Comparison of ENCODE assay signal across 16 cellular contexts in genomic region chr1:30777906-30778155, GRCh38. TPM values are rescaled to one million over a fixed set of nuclear protein-coding genes. Genes with fewer than 3 reads are reported as not detected.
DNase-seq lines count a peak whose midpoint lies in the region; ATAC-seq, FAIRE-seq and TF ChIP-seq lines count a peak whose summit lies in the region.
"Had no signal": no experiment of that assay in that cellular context is flagged by ENCODE, and none has a peak within 500 bp of the region (broad histone marks: within the 10 kb centered on the region; RNA-seq: fewer than 3 reads in every experiment).

No MANE protein-coding gene starts in this region.

- no peak overlapping the region for H4K5ac ChIP-seq in H9 (ENCODE audit: insufficient read length, low read depth, low read length)

- no peak overlapping the region for H3K18ac ChIP-seq in H9 (ENCODE audit: insufficient read length, low read depth, low read length)

- H2BK12ac ChIP-seq in H9 (ENCODE audit: insufficient read length, low read depth, low read length): no peak overlapping the region

- H3K9me3 Mint-ChIP-seq in H9: no peaks in the 10 kb centered on the region
- H3K9me3 Mint-ChIP-seq: activated CD8-positive, alpha-beta T cell treated with anti-CD3 and anti-CD28 coated beads for 36 hours; stimulated activated naive CD8-positive, alpha-beta T cell treated with anti-CD3 and anti-CD28 coated beads, Interleukin-15, amount 100 ng/mL, for 72 hours had no signal

- no peaks in the 10 kb centered on the region for H4K20me1 ChIP-seq in H9 (ENCODE audit: control insufficient read depth, insufficient read depth, insufficient read length)

- H3K27me3 ChIP-seq in H9 (ENCODE audit: insufficient read depth, low read length): no peaks in the 10 kb centered on the region; the same call in 1 of the 2 replicates
- H3K27me3 ChIP-seq: ovary had no signal

- peaks cover 4% of the 10 kb centered on the region for H3K23me2 ChIP-seq in H9 (ENCODE audit: insufficient read length, low read depth, low read length, poor library complexity, severe bottlenecking)

- H3K4ac ChIP-seq in H9 (ENCODE audit: low read depth, low read length): no peak overlapping the region

- 0% methylated on average over 1 of the region's 4 CpGs for WGBS in A549 (ENCODE audit: missing lambda C conversion rate)
- no CpG with 5 or more reads among the region's 4 CpGs for WGBS in H9 (ENCODE audit: extremely low coverage, insufficient read length, low lambda C conversion rate)

- no peak for TF ChIP-seq POLR2A in A549 (IDR thresholded peaks at IDR 0.05; ENCODE audit: low read length)

- no peak overlapping the region for H4K8ac ChIP-seq in H9 (replicated peaks; ENCODE audit: insufficient read length, low read depth, low read length)

- CTCF ChIA-PET in A549 (lab: Yijun Ruan, JAX): interaction anchor here (0.7 to 36.8 kb wide), 6 partner anchors 8 to 134 kb away, joined by 3 to 743 read pairs (median 8); partner anchors contain the start of genes MATN1 and SDC3

- ATAC-seq in A549: peak in 1 of 2 experiments; percentile 69; a peak in 3 of 6 replicates
- ATAC-seq in HG03520 (IDR thresholded peaks at IDR 0.05; ENCODE audit: unreplicated experiment): no peak
- ATAC-seq: stimulated activated naive CD8-positive, alpha-beta T cell treated with anti-CD3 and anti-CD28 coated beads, Interleukin-15, amount 100 ng/mL, for 72 hours had no signal

- no peak overlapping the region for H2BK5ac ChIP-seq in H9 (ENCODE audit: insufficient read length, low read length)

- H3K4me3 ChIP-seq in A549 (no peak overlapping the region), foreskin fibroblast (ENCODE audit: low read depth in 1 of 2, low read length in 2 of 2) (no peak overlapping the region)
- H3K4me3 ChIP-seq: ovary had no signal

- H3K9me3 ChIP-seq in A549 (no peaks in the 10 kb centered on the region), H9 (ENCODE audit: control insufficient read depth, low read depth, low read length) (no peaks in the 10 kb centered on the region)
- H3K9me3 ChIP-seq: ovary had no signal

- H3K4me2 ChIP-seq in A549 (no peak overlapping the region), H9 (ENCODE audit: insufficient read depth, insufficient read length, low read length) (no peak overlapping the region)

- no peak overlapping the region for H4K91ac ChIP-seq in H9 (ENCODE audit: insufficient read length, low read depth, low read length)

- H3K27me3 Mint-ChIP-seq in H9 (ENCODE audit: low read depth): peaks cover 18% of the 10 kb centered on the region
- H3K27me3 Mint-ChIP-seq: activated CD8-positive, alpha-beta T cell treated with anti-CD3 and anti-CD28 coated beads for 36 hours had no signal

- TF ChIP-seq CTCF in A549 (IDR thresholded peaks at IDR 0.05) (0 out of 3 replicates have a peak, but pooled peaks have one; percentile 12), H9 (conservative IDR thresholded peaks at IDR 0.05) (peak; percentile 49), foreskin fibroblast (IDR thresholded peaks at IDR 0.05; ENCODE audit: low read depth, low read length) (peak; percentile 28), GM20000 (IDR thresholded peaks at IDR 0.05; ENCODE audit: extremely low read depth, missing control alignments) (no peak)

- DNase-seq in A549 (ENCODE audit: low read depth in 1 of 2, low spot score in 1 of 2) (peak in 1 of 2 experiments; percentile 33), H9 (no peak), foreskin fibroblast (no peak), GM20000 (ENCODE audit: low spot score) (no peak), epidermal melanocyte (ENCODE audit: insufficient read length, low spot score) (no peak)
- no peak for DNase-seq in stimulated activated CD8-positive, alpha-beta memory T cell treated with anti-CD3 and anti-CD28 coated beads, Interleukin-4, amount 100 ng/mL, for 48 hours
- DNase-seq: effector memory CD4-positive, alpha-beta T cell; ovary; small intestine; stimulated activated naive CD8-positive, alpha-beta T cell treated with anti-CD3 and anti-CD28 coated beads, Interleukin-15, amount 100 ng/mL, for 72 hours had no signal

- H3K79me1 ChIP-seq in H9 (ENCODE audit: insufficient read depth, low read depth, low read length, poor library complexity, severe bottlenecking): no peaks in the 10 kb centered on the region

- no peak for TF ChIP-seq EP300 in A549 (IDR thresholded peaks at IDR 0.05)

- H2BK15ac ChIP-seq in H9 (ENCODE audit: low read depth, low read length): no peak overlapping the region

- no peak for FAIRE-seq in A549 (lab: Jason Lieb, UNC)
- FAIRE-seq: astrocyte, islet of Langerhans, small intestine had no signal

- H2BK20ac ChIP-seq in H9 (ENCODE audit: low read depth, low read length, poor library complexity, severe bottlenecking): no peak overlapping the region

- H3T11ph ChIP-seq in H9 (ENCODE audit: low read length): no peak overlapping the region

- H3K27ac ChIP-seq in A549 (no peak overlapping the region), H9 (ENCODE audit: insufficient read length, low read depth, low read length) (no peak overlapping the region), angular gyrus (ENCODE audit: low read depth, low read length) (peak overlapping the region; percentile 88)
- H3K27ac ChIP-seq: ovary had no signal

- POLR2A ChIA-PET in A549 (lab: Yijun Ruan, JAX): no interaction called here

- H3K4me3 Mint-ChIP-seq in H9: no peak overlapping the region
- H3K4me3 Mint-ChIP-seq: activated CD8-positive, alpha-beta T cell treated with anti-CD3 and anti-CD28 coated beads for 36 hours; stimulated activated naive CD8-positive, alpha-beta T cell treated with anti-CD3 and anti-CD28 coated beads, Interleukin-15, amount 100 ng/mL, for 72 hours had no signal

- no peaks in the 10 kb centered on the region for H3K79me2 ChIP-seq in H9 (ENCODE audit: insufficient read depth, low read length)

- no peak overlapping the region for H3K9ac ChIP-seq in H9 (ENCODE audit: extremely low read depth, insufficient read length, low read length)

- H3K36me3 Mint-ChIP-seq in H9 (ENCODE audit: insufficient read depth in 1 of 3, low read depth in 3 of 3): no peaks in the 10 kb centered on the region

- H3K4me1 Mint-ChIP-seq in H9: peaks cover 7 to 23% of the 10 kb centered on the region in 2 experiments; a peak in 3 of 4 replicates

- H3K4me1 ChIP-seq in A549 (no peaks in the 10 kb centered on the region), H9 (ENCODE audit: insufficient read depth, low read length) (no peaks in the 10 kb centered on the region)

- no peak for TF ChIP-seq RAD21 in A549 (conservative IDR thresholded peaks at IDR 0.05 in 1 of 2, IDR thresholded peaks at IDR 0.05 in 1 of 2)

- H3K56ac ChIP-seq in H9 (ENCODE audit: insufficient read length, low read depth, low read length): no peak overlapping the region

- no peak overlapping the region for H3K23ac ChIP-seq in H9 (ENCODE audit: insufficient read length, low read depth, low read length)

- no peak overlapping the region for H2BK120ac ChIP-seq in H9 (ENCODE audit: low read depth, low read length, poor library complexity, severe bottlenecking)

- no peak overlapping the region for H3K14ac ChIP-seq in H9 (ENCODE audit: insufficient read depth, low read length)

- H2AK5ac ChIP-seq in H9 (ENCODE audit: insufficient read length, low read length): no peak overlapping the region

- no peak overlapping the region for H3K27ac Mint-ChIP-seq in H9
- H3K27ac Mint-ChIP-seq: activated CD8-positive, alpha-beta T cell treated with anti-CD3 and anti-CD28 coated beads for 36 hours; stimulated activated naive CD8-positive, alpha-beta T cell treated with anti-CD3 and anti-CD28 coated beads, Interleukin-15, amount 100 ng/mL, for 72 hours had no signal

- no peak overlapping the region for H2AFZ ChIP-seq in H9 (ENCODE audit: low read length)

TF ChIP-seq in A549, 52 proteins besides CTCF, POLR2A, EP300 and RAD21 (continues in another document):
- TF ChIP-seq CBX8 (IDR thresholded peaks at IDR 0.05): no peak
- TF ChIP-seq SREBF2 (IDR thresholded peaks at IDR 0.05): no peak
- no peak for TF ChIP-seq RCOR1 (IDR thresholded peaks at IDR 0.05; ENCODE audit: low read depth, low read length)
- TF ChIP-seq REST (IDR thresholded peaks at IDR 0.05): no peak

RNA-seq across cellular contexts. Expression of gene LAPTM5, which starts 20.3 kb away (rescaled TPM):
- polyA plus RNA-seq in A549 (2011; rRNA removed) (0.20 and 0.22 TPM in 2 replicates), A549 (2017; fragmentation: RNase III; extraction: RNeasy Plus Mini Kit Qiagen cat#74134 plus additional on column Dnase treatment) (0.06 to 0.26 TPM (median 0.09 TPM) in 3 replicates)
- polyA plus RNA-seq in A549 (2012; cell fraction: cytosol; rRNA removed): 0.15 and 0.17 TPM in 2 replicates
- polyA plus RNA-seq in A549 (2012; cell fraction: nucleus; rRNA removed): 0.11 and 0.12 TPM in 2 replicates
- polyA minus RNA-seq in A549 (2011; rRNA and poly(A)+ RNA removed): 0.29 and 0.63 TPM in 2 replicates
- total RNA-seq in H9 (2021): 0.15 and 0.20 TPM in 2 replicates

RNA-seq across cellular contexts. Expression of gene MATN1, which starts 54.4 kb away (rescaled TPM):
- polyA plus RNA-seq in A549 (2011; rRNA removed) (0.05 TPM in 1 of 2 replicates, not detected in the other), A549 (2017; fragmentation: RNase III; extraction: RNeasy Plus Mini Kit Qiagen cat#74134 plus additional on column Dnase treatment) (0.05 to 0.17 TPM (median 0.10 TPM) in 3 replicates)
- 0.04 and 0.07 TPM in 2 replicates for polyA plus RNA-seq in A549 (2012; cell fraction: cytosol; rRNA removed)
- 0.31 and 0.59 TPM in 2 replicates for polyA plus RNA-seq in A549 (2012; cell fraction: nucleus; rRNA removed)
- polyA minus RNA-seq in A549 (2011; rRNA and poly(A)+ RNA removed): 0.10 TPM in 1 of 2 replicates, not detected in the other
- total RNA-seq in H9 (2021): not detected in 2 replicates
- total RNA-seq: HT1080 had no signal
